Comparison of ENCODE assay signal across 1 cellular context in the genomic region with DNA sequence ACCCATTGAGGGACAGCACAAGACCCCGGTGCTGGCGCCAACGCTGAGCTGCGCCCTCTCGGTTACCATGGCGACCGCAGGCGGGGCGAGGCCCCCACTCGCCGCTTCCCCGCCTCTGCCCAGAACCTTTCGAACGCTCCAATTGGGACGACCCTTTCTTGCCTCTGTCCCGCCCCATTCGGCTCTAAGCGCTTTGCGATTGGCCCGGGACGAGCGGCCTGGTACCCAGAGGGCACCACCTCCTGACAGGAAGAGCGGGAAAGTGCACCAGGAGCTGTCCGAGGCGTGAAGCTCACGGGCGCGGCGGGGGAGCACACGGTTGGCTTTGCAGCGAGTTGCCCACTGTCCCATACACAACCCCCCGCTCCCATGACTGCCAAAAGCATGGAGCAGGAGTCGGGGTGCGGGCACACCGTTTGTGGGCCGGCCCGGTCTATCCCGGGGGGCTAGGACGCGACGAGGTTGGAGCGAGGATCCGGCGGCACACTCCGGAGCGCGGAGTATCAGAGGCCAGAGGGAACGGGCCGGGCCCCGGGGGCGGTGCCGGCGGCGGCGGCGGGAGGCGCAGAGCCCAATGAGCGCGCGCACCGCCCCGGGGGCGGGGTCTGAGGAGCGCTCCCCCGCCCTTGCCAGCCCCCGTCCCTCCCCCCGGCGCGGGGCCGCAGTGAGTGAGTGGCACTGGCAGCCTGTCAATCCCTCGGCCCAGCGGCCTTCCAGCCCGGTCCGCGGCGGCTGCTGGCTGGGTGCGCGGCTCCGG.
TF ChIP-seq lines count a peak whose summit lies in the region.

No MANE protein-coding gene starts in this region.

TF ChIP-seq in HepG2, 621 proteins besides CTCF, POLR2A, EP300 and RAD21 (continued from another document and continues in another):
- TF ChIP-seq, protein P1, sequence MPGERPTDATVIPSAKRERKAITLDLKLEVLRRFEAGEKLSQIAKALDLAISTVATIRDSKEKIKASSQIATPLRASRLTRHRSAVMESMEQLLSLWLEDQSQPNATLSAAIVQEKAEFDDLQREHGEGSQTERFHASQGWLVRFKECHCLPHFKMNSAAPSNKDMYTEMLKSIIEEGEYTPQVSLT (CRISPR knock-in tag; IDR thresholded peaks at IDR 0.05; ENCODE audit: borderline replicate concordance, low read depth): no peak
- TF ChIP-seq ZNF713 (CRISPR knock-in tag; IDR thresholded peaks at IDR 0.05) (0 out of 2 replicates have a peak, but pooled peaks have one; percentile 70), ZNF550 (CRISPR knock-in tag; IDR thresholded peaks at IDR 0.05; ENCODE audit: borderline replicate concordance) (peak; percentile 84; the same call in 1 of the 2 replicates), MTA3 (CRISPR knock-in tag; IDR thresholded peaks at IDR 0.05) (no peak), SP5 (CRISPR knock-in tag; IDR thresholded peaks at IDR 0.05; ENCODE audit: borderline replicate concordance, low read depth) (peak; percentile 67; the same call in 1 of the 2 replicates), YEATS2 (CRISPR knock-in tag; IDR thresholded peaks at IDR 0.05; ENCODE audit: borderline replicate concordance) (peak; percentile 86), JUND (CRISPR knock-in tag; IDR thresholded peaks at IDR 0.05) (no peak; the same call in 1 of the 2 replicates), NAIF1 (CRISPR knock-in tag; IDR thresholded peaks at IDR 0.05; ENCODE audit: borderline replicate concordance) (peak; percentile 65; the same call in 1 of the 2 replicates), RARA (CRISPR knock-in tag; IDR thresholded peaks at IDR 0.05) (peak; percentile 58), MIXL1 (CRISPR knock-in tag; IDR thresholded peaks at IDR 0.05) (no peak), ZNF180 (CRISPR knock-in tag; IDR thresholded peaks at IDR 0.05; ENCODE audit: borderline replicate concordance, low read depth) (peak; percentile 85; the same call in 1 of the 2 replicates), GATAD2A (CRISPR knock-in tag; IDR thresholded peaks at IDR 0.05) (peak; percentile 50), FLYWCH1 (CRISPR knock-in tag; IDR thresholded peaks at IDR 0.05) (0 out of 2 replicates have a peak, but pooled peaks have one; percentile 89), FOXJ3 (CRISPR knock-in tag; IDR thresholded peaks at IDR 0.05; ENCODE audit: borderline replicate concordance) (no peak), ARID2 (CRISPR knock-in tag; IDR thresholded peaks at IDR 0.05; ENCODE audit: borderline replicate concordance) (0 out of 2 replicates have a peak, but pooled peaks have one; percentile 78), ZNF547 (CRISPR knock-in tag; IDR thresholded peaks at IDR 0.05) (peak; percentile 94), ZNF747 (CRISPR knock-in tag; IDR thresholded peaks at IDR 0.05; ENCODE audit: borderline replicate concordance) (peak; percentile 98), NFRKB (IDR thresholded peaks at IDR 0.05) (no peak), ZNF317 (CRISPR knock-in tag; IDR thresholded peaks at IDR 0.05) (peak; percentile 76), ZNF615 (CRISPR knock-in tag; IDR thresholded peaks at IDR 0.05; ENCODE audit: borderline replicate concordance) (no peak), FOXK2 (IDR thresholded peaks at IDR 0.05) (no peak), SIN3A (IDR thresholded peaks at IDR 0.05; ENCODE audit: borderline replicate concordance, low read depth, low read length) (peak; percentile 19; the same call in 1 of the 2 replicates), ZNF569 (CRISPR knock-in tag; IDR thresholded peaks at IDR 0.05; ENCODE audit: borderline replicate concordance) (peak; percentile 80; the same call in 1 of the 2 replicates), TARDBP (CRISPR knock-in tag; IDR thresholded peaks at IDR 0.05) (peak; percentile 40; the same call in 1 of the 2 replicates), ZNF572 (CRISPR knock-in tag; IDR thresholded peaks at IDR 0.05) (0 out of 2 replicates have a peak, but pooled peaks have one; percentile 34), HDAC2 (CRISPR knock-in tag; IDR thresholded peaks at IDR 0.05) (peak; percentile 81), RFX1 (IDR thresholded peaks at IDR 0.05) (peak; percentile 80), MTA1 (CRISPR knock-in tag; IDR thresholded peaks at IDR 0.05; ENCODE audit: borderline replicate concordance) (peak; percentile 70; the same call in 1 of the 2 replicates), ZKSCAN1 (IDR thresholded peaks at IDR 0.05; ENCODE audit: low read length) (no peak), KLF9 (CRISPR knock-in tag; IDR thresholded peaks at IDR 0.05; ENCODE audit: low read depth) (peak; percentile 75; the same call in 1 of the 2 replicates), ZNF367 (CRISPR knock-in tag; IDR thresholded peaks at IDR 0.05; ENCODE audit: borderline replicate concordance) (0 out of 2 replicates have a peak, but pooled peaks have one; percentile 54), ZNF253 (CRISPR knock-in tag; IDR thresholded peaks at IDR 0.05; ENCODE audit: borderline replicate concordance) (peak; percentile 97; the same call in 1 of the 2 replicates), PPARG (CRISPR knock-in tag; conservative IDR thresholded peaks at IDR 0.05) (no peak; the same call in none of the 2 replicates), ZBTB21 (CRISPR knock-in tag; IDR thresholded peaks at IDR 0.05) (no peak), AGO2 (optimal IDR thresholded peaks at IDR 0.05; ENCODE audit: low read depth, low read length) (peak; percentile 39), THYN1 (CRISPR knock-in tag; IDR thresholded peaks at IDR 0.05; ENCODE audit: borderline replicate concordance, low read depth) (no peak), ZNF614 (CRISPR knock-in tag; IDR thresholded peaks at IDR 0.05; ENCODE audit: borderline replicate concordance) (peak; percentile 69; the same call in 1 of the 2 replicates)
- TF ChIP-seq, protein P2, sequence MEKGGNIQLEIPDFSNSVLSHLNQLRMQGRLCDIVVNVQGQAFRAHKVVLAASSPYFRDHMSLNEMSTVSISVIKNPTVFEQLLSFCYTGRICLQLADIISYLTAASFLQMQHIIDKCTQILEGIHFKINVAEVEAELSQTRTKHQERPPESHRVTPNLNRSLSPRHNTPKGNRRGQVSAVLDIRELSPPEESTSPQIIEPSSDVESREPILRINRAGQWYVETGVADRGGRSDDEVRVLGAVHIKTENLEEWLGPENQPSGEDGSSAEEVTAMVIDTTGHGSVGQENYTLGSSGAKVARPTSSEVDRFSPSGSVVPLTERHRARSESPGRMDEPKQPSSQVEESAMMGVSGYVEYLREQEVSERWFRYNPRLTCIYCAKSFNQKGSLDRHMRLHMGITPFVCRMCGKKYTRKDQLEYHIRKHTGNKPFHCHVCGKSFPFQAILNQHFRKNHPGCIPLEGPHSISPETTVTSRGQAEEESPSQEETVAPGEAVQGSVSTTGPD (CRISPR knock-in tag; IDR thresholded peaks at IDR 0.05): no peak
- TF ChIP-seq, protein P3, sequence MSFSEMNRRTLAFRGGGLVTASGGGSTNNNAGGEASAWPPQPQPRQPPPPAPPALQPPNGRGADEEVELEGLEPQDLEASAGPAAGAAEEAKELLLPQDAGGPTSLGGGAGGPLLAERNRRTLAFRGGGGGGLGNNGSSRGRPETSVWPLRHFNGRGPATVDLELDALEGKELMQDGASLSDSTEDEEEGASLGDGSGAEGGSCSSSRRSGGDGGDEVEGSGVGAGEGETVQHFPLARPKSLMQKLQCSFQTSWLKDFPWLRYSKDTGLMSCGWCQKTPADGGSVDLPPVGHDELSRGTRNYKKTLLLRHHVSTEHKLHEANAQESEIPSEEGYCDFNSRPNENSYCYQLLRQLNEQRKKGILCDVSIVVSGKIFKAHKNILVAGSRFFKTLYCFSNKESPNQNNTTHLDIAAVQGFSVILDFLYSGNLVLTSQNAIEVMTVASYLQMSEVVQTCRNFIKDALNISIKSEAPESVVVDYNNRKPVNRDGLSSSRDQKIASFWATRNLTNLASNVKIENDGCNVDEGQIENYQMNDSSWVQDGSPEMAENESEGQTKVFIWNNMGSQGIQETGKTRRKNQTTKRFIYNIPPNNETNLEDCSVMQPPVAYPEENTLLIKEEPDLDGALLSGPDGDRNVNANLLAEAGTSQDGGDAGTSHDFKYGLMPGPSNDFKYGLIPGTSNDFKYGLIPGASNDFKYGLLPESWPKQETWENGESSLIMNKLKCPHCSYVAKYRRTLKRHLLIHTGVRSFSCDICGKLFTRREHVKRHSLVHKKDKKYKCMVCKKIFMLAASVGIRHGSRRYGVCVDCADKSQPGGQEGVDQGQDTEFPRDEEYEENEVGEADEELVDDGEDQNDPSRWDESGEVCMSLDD (CRISPR knock-in tag; IDR thresholded peaks at IDR 0.05; ENCODE audit: borderline replicate concordance): peak; percentile 86
- TF ChIP-seq, protein P4, sequence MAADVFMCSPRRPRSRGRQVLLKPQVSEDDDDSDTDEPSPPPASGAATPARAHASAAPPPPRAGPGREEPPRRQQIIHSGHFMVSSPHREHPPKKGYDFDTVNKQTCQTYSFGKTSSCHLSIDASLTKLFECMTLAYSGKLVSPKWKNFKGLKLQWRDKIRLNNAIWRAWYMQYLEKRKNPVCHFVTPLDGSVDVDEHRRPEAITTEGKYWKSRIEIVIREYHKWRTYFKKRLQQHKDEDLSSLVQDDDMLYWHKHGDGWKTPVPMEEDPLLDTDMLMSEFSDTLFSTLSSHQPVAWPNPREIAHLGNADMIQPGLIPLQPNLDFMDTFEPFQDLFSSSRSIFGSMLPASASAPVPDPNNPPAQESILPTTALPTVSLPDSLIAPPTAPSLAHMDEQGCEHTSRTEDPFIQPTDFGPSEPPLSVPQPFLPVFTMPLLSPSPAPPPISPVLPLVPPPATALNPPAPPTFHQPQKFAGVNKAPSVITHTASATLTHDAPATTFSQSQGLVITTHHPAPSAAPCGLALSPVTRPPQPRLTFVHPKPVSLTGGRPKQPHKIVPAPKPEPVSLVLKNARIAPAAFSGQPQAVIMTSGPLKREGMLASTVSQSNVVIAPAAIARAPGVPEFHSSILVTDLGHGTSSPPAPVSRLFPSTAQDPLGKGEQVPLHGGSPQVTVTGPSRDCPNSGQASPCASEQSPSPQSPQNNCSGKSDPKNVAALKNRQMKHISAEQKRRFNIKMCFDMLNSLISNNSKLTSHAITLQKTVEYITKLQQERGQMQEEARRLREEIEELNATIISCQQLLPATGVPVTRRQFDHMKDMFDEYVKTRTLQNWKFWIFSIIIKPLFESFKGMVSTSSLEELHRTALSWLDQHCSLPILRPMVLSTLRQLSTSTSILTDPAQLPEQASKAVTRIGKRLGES (CRISPR knock-in tag; IDR thresholded peaks at IDR 0.05; ENCODE audit: borderline replicate concordance): peak; percentile 91
- TF ChIP-seq, protein P5, sequence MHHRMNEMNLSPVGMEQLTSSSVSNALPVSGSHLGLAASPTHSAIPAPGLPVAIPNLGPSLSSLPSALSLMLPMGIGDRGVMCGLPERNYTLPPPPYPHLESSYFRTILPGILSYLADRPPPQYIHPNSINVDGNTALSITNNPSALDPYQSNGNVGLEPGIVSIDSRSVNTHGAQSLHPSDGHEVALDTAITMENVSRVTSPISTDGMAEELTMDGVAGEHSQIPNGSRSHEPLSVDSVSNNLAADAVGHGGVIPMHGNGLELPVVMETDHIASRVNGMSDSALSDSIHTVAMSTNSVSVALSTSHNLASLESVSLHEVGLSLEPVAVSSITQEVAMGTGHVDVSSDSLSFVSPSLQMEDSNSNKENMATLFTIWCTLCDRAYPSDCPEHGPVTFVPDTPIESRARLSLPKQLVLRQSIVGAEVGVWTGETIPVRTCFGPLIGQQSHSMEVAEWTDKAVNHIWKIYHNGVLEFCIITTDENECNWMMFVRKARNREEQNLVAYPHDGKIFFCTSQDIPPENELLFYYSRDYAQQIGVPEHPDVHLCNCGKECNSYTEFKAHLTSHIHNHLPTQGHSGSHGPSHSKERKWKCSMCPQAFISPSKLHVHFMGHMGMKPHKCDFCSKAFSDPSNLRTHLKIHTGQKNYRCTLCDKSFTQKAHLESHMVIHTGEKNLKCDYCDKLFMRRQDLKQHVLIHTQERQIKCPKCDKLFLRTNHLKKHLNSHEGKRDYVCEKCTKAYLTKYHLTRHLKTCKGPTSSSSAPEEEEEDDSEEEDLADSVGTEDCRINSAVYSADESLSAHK (CRISPR knock-in tag; IDR thresholded peaks at IDR 0.05; ENCODE audit: borderline replicate concordance): peak; percentile 71; the same call in 1 of the 2 replicates
- TF ChIP-seq, protein P6, sequence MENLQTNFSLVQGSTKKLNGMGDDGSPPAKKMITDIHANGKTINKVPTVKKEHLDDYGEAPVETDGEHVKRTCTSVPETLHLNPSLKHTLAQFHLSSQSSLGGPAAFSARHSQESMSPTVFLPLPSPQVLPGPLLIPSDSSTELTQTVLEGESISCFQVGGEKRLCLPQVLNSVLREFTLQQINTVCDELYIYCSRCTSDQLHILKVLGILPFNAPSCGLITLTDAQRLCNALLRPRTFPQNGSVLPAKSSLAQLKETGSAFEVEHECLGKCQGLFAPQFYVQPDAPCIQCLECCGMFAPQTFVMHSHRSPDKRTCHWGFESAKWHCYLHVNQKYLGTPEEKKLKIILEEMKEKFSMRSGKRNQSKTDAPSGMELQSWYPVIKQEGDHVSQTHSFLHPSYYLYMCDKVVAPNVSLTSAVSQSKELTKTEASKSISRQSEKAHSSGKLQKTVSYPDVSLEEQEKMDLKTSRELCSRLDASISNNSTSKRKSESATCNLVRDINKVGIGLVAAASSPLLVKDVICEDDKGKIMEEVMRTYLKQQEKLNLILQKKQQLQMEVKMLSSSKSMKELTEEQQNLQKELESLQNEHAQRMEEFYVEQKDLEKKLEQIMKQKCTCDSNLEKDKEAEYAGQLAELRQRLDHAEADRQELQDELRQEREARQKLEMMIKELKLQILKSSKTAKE (CRISPR knock-in tag; IDR thresholded peaks at IDR 0.05; ENCODE audit: borderline replicate concordance): peak; percentile 80
- TF ChIP-seq, protein P7, sequence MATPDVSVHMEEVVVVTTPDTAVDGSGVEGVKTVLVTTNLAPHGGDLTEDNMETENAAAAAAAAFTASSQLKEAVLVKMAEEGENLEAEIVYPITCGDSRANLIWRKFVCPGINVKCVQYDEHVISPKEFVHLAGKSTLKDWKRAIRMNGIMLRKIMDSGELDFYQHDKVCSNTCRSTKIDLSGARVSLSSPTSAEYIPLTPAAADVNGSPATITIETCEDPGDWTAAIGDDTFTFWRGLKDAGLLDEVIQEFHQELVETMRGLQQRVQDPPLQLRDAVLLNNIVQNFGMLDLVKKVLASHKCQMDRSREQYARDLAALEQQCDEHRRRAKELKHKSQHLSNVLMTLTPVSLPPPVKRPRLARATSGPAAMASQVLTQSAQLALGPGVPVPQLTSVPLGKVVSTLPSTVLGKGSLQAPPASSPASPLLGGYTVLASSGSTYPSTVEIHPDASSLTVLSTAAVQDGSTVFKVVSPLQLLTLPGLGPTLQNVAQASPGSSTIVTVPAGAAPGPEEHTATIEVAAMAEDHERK (CRISPR knock-in tag; IDR thresholded peaks at IDR 0.05; ENCODE audit: low read depth): no peak
- TF ChIP-seq, protein P8, sequence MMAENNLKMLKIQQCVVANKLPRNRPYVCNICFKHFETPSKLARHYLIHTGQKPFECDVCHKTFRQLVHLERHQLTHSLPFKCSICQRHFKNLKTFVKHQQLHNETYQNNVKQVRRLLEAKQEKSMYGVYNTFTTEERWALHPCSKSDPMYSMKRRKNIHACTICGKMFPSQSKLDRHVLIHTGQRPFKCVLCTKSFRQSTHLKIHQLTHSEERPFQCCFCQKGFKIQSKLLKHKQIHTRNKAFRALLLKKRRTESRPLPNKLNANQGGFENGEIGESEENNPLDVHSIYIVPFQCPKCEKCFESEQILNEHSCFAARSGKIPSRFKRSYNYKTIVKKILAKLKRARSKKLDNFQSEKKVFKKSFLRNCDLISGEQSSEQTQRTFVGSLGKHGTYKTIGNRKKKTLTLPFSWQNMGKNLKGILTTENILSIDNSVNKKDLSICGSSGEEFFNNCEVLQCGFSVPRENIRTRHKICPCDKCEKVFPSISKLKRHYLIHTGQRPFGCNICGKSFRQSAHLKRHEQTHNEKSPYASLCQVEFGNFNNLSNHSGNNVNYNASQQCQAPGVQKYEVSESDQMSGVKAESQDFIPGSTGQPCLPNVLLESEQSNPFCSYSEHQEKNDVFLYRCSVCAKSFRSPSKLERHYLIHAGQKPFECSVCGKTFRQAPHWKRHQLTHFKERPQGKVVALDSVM (CRISPR knock-in tag; IDR thresholded peaks at IDR 0.05): peak; percentile 81
